ENCODE assay signal across 8 cellular contexts in the genomic region with DNA sequence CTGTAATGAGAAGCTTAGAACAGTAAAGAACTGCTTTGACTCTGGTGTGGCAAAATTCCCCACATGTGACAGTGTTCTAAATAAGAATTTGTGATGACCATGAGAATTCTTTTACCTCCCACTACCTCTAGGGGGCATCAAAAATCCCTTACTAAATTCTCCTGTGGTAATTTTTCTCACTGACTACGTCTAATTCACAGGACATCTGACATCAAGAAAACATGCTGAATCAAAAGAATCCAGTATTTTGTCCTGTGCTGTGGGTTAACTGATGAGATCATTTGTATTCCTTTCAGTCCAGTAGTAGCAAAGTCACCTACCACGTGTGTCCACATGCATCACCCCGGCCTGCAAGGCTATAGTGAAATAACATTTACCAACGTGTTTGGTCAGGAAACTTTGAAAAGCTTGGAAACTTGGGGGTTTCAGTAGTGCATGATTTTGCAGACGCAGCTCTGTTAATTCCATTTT.
DNase-seq lines count a peak whose midpoint lies in the region; ATAC-seq and TF ChIP-seq lines count a peak whose summit lies in the region.

No MANE protein-coding gene starts in this region.

- H3K27ac ChIP-seq in iPS DF 6.9 (ENCODE audit: low read length) (no peak overlapping the region), thoracic aorta (no peak overlapping the region)

- WGBS in iPS DF 6.9 (ENCODE audit: insufficient coverage, insufficient read length), result no CpG with 5 or more reads among the region's 5 CpGs

- H3K4me3 ChIP-seq in AG09309 (ENCODE audit: control insufficient read depth, low read depth, low read length), result no peak overlapping the region
- H3K4me3 ChIP-seq in iPS DF 6.9 (ENCODE audit: low read length), result no peak overlapping the region
- H3K4me3 ChIP-seq in thoracic aorta, result no peak overlapping the region

- no peaks in the 10 kb centered on the region for H3K36me3 ChIP-seq in iPS DF 6.9 (ENCODE audit: control insufficient read depth, insufficient read depth, low read length)
- no peaks in the 10 kb centered on the region for H3K36me3 ChIP-seq in thoracic aorta

- H3K27me3 ChIP-seq in iPS DF 6.9 (ENCODE audit: control insufficient read depth, insufficient read depth, low read length) (no peaks in the 10 kb centered on the region), thoracic aorta (replicated peaks; ENCODE audit: insufficient read depth) (no peaks in the 10 kb centered on the region)

- ATAC-seq in thoracic aorta (ENCODE audit: insufficient number of reproducible peaks, low FRiP score, low read depth) (no peak), GM18858 (IDR thresholded peaks at IDR 0.05; ENCODE audit: unreplicated experiment) (no peak), GM19023 (IDR thresholded peaks at IDR 0.05; ENCODE audit: unreplicated experiment) (no peak)

- DNase-seq in AG09309 (ENCODE audit: low read depth) (peak; percentile 14), LoVo (ENCODE audit: low spot score) (peak; percentile 13), amniotic epithelial cell (ENCODE audit: low read depth) (peak; percentile 56), iPS DF 6.9 (ENCODE audit: low read depth, low spot score) (peak; percentile 22), thoracic aorta (ENCODE audit: low spot score) (no peak)

- TF ChIP-seq CTCF in AG09309 (IDR thresholded peaks at IDR 0.05; ENCODE audit: control insufficient read depth, insufficient read depth, low read depth, low read length, missing control alignments), result peak; percentile 60
- peak; percentile 74 for TF ChIP-seq CTCF in GM12873 (IDR thresholded peaks at IDR 0.05; ENCODE audit: insufficient read depth, low read depth, low read length, missing control alignments)
- peak; percentile 58 for TF ChIP-seq CTCF in thoracic aorta (IDR thresholded peaks at IDR 0.05)

- H3K4me1 ChIP-seq in iPS DF 6.9 (ENCODE audit: control insufficient read depth, insufficient read depth, low read length) (no peaks in the 10 kb centered on the region), thoracic aorta (ENCODE audit: control insufficient read depth in 1 of 2, low read depth in 2 of 2) (peaks cover 4 to 7% of the 10 kb centered on the region in 2 donors)

- H3K9me3 ChIP-seq in iPS DF 6.9 (ENCODE audit: control insufficient read depth, insufficient read depth, low read length) (no peaks in the 10 kb centered on the region), thoracic aorta (no peaks in the 10 kb centered on the region)
